Comparison of ENCODE assay signal across 22 cellular contexts in genomic region chr9:106738109-106738508, GRCh38.
"Had no signal": no experiment of that assay in that cellular context is flagged by ENCODE, and none has a peak within 500 bp of the region (broad histone marks: within the 10 kb centered on the region; RNA-seq: fewer than 3 reads in every experiment).

No MANE protein-coding gene starts in this region.

- H3K4me3 ChIP-seq: dorsolateral prefrontal cortex, mucosa of descending colon, pancreas, right lobe of liver, skin epidermis, suprapubic skin, transverse colon, upper lobe of right lung, uterus had no signal

- H3K9me3 ChIP-seq: mucosa of descending colon, neutrophil, pancreas, right lobe of liver, suprapubic skin, transverse colon, upper lobe of right lung, uterus had no signal

- H3K4me1 ChIP-seq: foreskin keratinocyte, right lobe of liver, suprapubic skin, transverse colon, upper lobe of right lung, uterus had no signal

- H3K36me3 ChIP-seq: neutrophil, pancreas, right lobe of liver, suprapubic skin, transverse colon, upper lobe of right lung, uterus had no signal

- H3K27me3 ChIP-seq: dorsolateral prefrontal cortex, neutrophil, pancreas, right lobe of liver, transverse colon, upper lobe of right lung, uterus had no signal

- ATAC-seq: esophagus mucosa; foreskin keratinocyte; left lobe of liver; mucosa of descending colon; natural killer cell treated with Interleukin-12 subunit alpha and Interleukin-12 subunit beta and Interleukin-15 and Interleukin-18, amount 100 ng/mL, for 72 hours; pancreas; right lobe of liver; stimulated activated naive CD8-positive, alpha-beta T cell treated with anti-CD3 and anti-CD28 coated beads, Interleukin-15, amount 100 ng/mL, for 72 hours; upper lobe of right lung had no signal

- DNase-seq: dorsolateral prefrontal cortex; effector CD4-positive, alpha-beta T cell; foreskin keratinocyte; mesenchymal stem cell; mucosa of descending colon; naive B cell; pancreas; right lobe of liver; stimulated activated CD4-positive, alpha-beta T cell treated with anti-CD3 and anti-CD28 coated beads, Interleukin-15, amount 100 ng/mL, for 24 hours; stimulated activated CD4-positive, alpha-beta T cell treated with anti-CD3 and anti-CD28 coated beads, Interleukin-2, amount 100 ng/mL, for 48 hours; stimulated activated naive CD4-positive, alpha-beta T cell; stimulated activated naive CD8-positive, alpha-beta T cell treated with anti-CD3 and anti-CD28 coated beads, Interleukin-15, amount 100 ng/mL, for 72 hours; transverse colon; upper lobe of right lung; uterus had no signal

- H3K27ac ChIP-seq: dorsolateral prefrontal cortex, epithelial cell of prostate, foreskin keratinocyte, neutrophil, pancreas, right lobe of liver, skin epidermis, suprapubic skin, transverse colon, upper lobe of right lung, uterus had no signal
